ENCODE assay signal across 26 cellular contexts in the genomic region with DNA sequence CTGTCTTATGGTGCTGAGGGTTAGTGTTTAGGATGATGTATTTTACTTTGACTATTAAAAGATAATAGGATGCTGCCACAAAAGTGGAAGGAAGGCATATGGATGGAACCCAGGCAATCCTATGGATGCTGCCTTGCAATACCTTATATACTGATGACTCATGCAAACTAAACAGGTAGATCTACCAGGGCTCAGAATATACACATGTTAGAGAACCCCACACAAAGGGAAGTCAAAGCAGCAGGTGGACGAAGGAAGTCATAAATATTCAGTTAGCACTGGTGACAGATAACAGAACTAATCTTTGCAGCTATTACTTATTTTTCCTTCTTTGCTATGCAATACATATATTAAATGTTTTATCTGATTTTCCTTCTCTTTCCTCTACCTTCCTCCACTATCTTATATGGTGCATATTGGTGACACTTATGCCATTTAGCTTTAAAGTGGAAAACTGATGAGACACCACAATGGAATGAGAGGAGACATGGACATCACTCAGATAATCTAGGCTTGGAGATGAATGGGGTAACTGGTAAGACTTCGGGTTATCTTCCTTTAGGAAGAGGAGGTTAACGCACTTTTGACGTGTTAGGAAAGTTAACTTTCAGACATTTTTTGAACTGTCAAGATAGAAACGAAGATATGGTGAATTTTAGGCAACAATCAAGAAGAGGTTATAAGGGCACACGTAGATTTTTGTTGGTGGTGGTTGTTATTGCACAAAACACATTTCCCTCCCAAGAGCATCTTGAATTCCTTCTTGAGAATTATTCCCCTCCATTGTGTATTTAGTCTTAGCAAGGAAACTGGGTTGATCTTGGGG.
"Had no signal": no experiment of that assay in that cellular context is flagged by ENCODE, and none has a peak within 500 bp of the region (broad histone marks: within the 10 kb centered on the region; RNA-seq: fewer than 3 reads in every experiment).

No MANE protein-coding gene starts in this region.

- H3K36me3 Mint-ChIP-seq: natural killer cell; neural progenitor cell; stimulated activated naive B cell treated with anti-CD40 and anti-IgM and Interleukin-4, amounts not matched to agents 10 μg/mL and 1 μg/mL and 100 μg/mL, for 72 hours had no signal

- H3K4me3 Mint-ChIP-seq: activated B cell treated with CpG ODN at 0.5 μM for 24 hours; activated CD8-positive, alpha-beta T cell treated with anti-CD3 and anti-CD28 coated beads for 36 hours; activated naive CD8-positive, alpha-beta T cell treated with anti-CD3 and anti-CD28 coated beads, Interleukin-2, amount 50 U/mL, for 24 hours; activated T-cell treated with anti-CD3 and anti-CD28 coated beads, Interleukin-2, amount 50 U/mL, for 4 hours; activated T-helper 17 cell treated with anti-CD3 and anti-CD28 coated beads, Interleukin-2, amount 50 U/mL, for 72 hours; central memory CD8-positive, alpha-beta T cell; dendritic cell treated with granulocyte-macrophage colony-stimulating factor and Interleukin-4, amounts not matched to agents 40 ng/mL and 50 ng/mL, for 4 days; endodermal cell; natural killer cell; neural progenitor cell; stimulated activated naive B cell treated with anti-CD40 and anti-IgM and Interleukin-4, amounts not matched to agents 10 μg/mL and 1 μg/mL and 100 μg/mL, for 72 hours had no signal

- H3K9me3 ChIP-seq: breast epithelium, esophagus squamous epithelium, left lung, suprapubic skin, tibial artery had no signal

- H3K27ac ChIP-seq: breast epithelium, esophagus squamous epithelium, left lung, neural progenitor cell, suprapubic skin, tibial artery had no signal

- DNase-seq: activated B cell treated with CpG ODN at 0.5 μM for 24 hours; activated CD4-positive, alpha-beta T cell treated with anti-CD3 and anti-CD28 coated beads, Interleukin-2, amount 50 U/mL, for 1 hour; activated CD8-positive, alpha-beta T cell treated with anti-CD3 and anti-CD28 coated beads for 36 hours; activated gamma-delta T cell treated with Interleukin-2 at 50 U/mL for 16 hours; activated naive CD4-positive, alpha-beta T cell treated with anti-CD3 and anti-CD28 coated beads, Interleukin-2, amount 50 U/mL, for 16 hours; activated naive CD8-positive, alpha-beta T cell treated with anti-CD3 and anti-CD28 coated beads, Interleukin-2, amount 50 U/mL, for 24 hours; activated T-cell treated with anti-CD3 and anti-CD28 coated beads, Interleukin-2, amount 50 U/mL, for 4 hours; endodermal cell; esophagus squamous epithelium; glutamatergic neuron; left lung; mesendoderm; natural killer cell; posterior cingulate gyrus; right cardiac atrium; stimulated activated CD4-positive, alpha-beta T cell treated with anti-CD3 and anti-CD28 coated beads, Interleukin-15, amount 100 ng/mL, for 24 hours; stimulated activated CD4-positive, alpha-beta T cell treated with anti-CD3 and anti-CD28 coated beads, Interleukin-2, amount 100 ng/mL, for 24 hours; stimulated activated naive B cell treated with anti-CD40 and anti-IgM and Interleukin-4, amounts not matched to agents 10 μg/mL and 1 μg/mL and 100 μg/mL, for 72 hours; tibial artery had no signal

- ATAC-seq: activated CD8-positive, alpha-beta T cell treated with anti-CD3 and anti-CD28 coated beads for 36 hours; activated naive CD8-positive, alpha-beta T cell treated with anti-CD3 and anti-CD28 coated beads, Interleukin-2, amount 50 U/mL, for 24 hours; activated T-cell treated with anti-CD3 and anti-CD28 coated beads, Interleukin-2, amount 50 U/mL, for 4 hours; activated T-helper 17 cell treated with anti-CD3 and anti-CD28 coated beads, Interleukin-2, amount 50 U/mL, for 72 hours; left lung; natural killer cell; right cardiac atrium; stimulated activated naive B cell treated with anti-CD40 and anti-IgM and Interleukin-4, amounts not matched to agents 10 μg/mL and 1 μg/mL and 100 μg/mL, for 72 hours had no signal

- H2AFZ ChIP-seq: neural progenitor cell had no signal

- H3K9ac ChIP-seq: neural progenitor cell had no signal

- H3K27me3 ChIP-seq: breast epithelium, esophagus squamous epithelium, left lung, neural progenitor cell, suprapubic skin, tibial artery had no signal

- H3K4me1 Mint-ChIP-seq: activated B cell treated with CpG ODN at 0.5 μM for 24 hours; activated naive CD8-positive, alpha-beta T cell treated with anti-CD3 and anti-CD28 coated beads, Interleukin-2, amount 50 U/mL, for 24 hours; activated T-helper 17 cell treated with anti-CD3 and anti-CD28 coated beads, Interleukin-2, amount 50 U/mL, for 72 hours; central memory CD8-positive, alpha-beta T cell; endodermal cell; natural killer cell; stimulated activated naive B cell treated with anti-CD40 and anti-IgM and Interleukin-4, amounts not matched to agents 10 μg/mL and 1 μg/mL and 100 μg/mL, for 72 hours had no signal

- H3K4me1 ChIP-seq: breast epithelium, left lung, neural progenitor cell, tibial artery had no signal

- H3K27me3 Mint-ChIP-seq: central memory CD8-positive, alpha-beta T cell had no signal

- H3K36me3 ChIP-seq: breast epithelium, esophagus squamous epithelium, left lung, neural progenitor cell, suprapubic skin, tibial artery had no signal

- H3K4me3 ChIP-seq: breast epithelium, esophagus squamous epithelium, left lung, lung, neural progenitor cell, suprapubic skin, tibial artery had no signal

- H3K27ac Mint-ChIP-seq: activated B cell treated with CpG ODN at 0.5 μM for 24 hours; activated CD8-positive, alpha-beta T cell treated with anti-CD3 and anti-CD28 coated beads for 36 hours; activated naive CD8-positive, alpha-beta T cell treated with anti-CD3 and anti-CD28 coated beads, Interleukin-2, amount 50 U/mL, for 24 hours; activated T-helper 17 cell treated with anti-CD3 and anti-CD28 coated beads, Interleukin-2, amount 50 U/mL, for 72 hours; dendritic cell treated with granulocyte-macrophage colony-stimulating factor and Interleukin-4, amounts not matched to agents 40 ng/mL and 50 ng/mL, for 4 days; endodermal cell; natural killer cell; neural progenitor cell; stimulated activated naive B cell treated with anti-CD40 and anti-IgM and Interleukin-4, amounts not matched to agents 10 μg/mL and 1 μg/mL and 100 μg/mL, for 72 hours had no signal

- H3K9me3 Mint-ChIP-seq: activated B cell treated with CpG ODN at 0.5 μM for 24 hours; activated CD8-positive, alpha-beta T cell treated with anti-CD3 and anti-CD28 coated beads for 36 hours; activated naive CD8-positive, alpha-beta T cell treated with anti-CD3 and anti-CD28 coated beads, Interleukin-2, amount 50 U/mL, for 24 hours; activated T-cell treated with anti-CD3 and anti-CD28 coated beads, Interleukin-2, amount 50 U/mL, for 4 hours; activated T-helper 17 cell treated with anti-CD3 and anti-CD28 coated beads, Interleukin-2, amount 50 U/mL, for 72 hours; central memory CD8-positive, alpha-beta T cell; dendritic cell treated with granulocyte-macrophage colony-stimulating factor and Interleukin-4, amounts not matched to agents 40 ng/mL and 50 ng/mL, for 4 days; natural killer cell; neural progenitor cell; stimulated activated naive B cell treated with anti-CD40 and anti-IgM and Interleukin-4, amounts not matched to agents 10 μg/mL and 1 μg/mL and 100 μg/mL, for 72 hours had no signal

- H3K4me2 ChIP-seq: neural progenitor cell had no signal
